ENCODE assay signal across 11 cellular contexts in the genomic region with DNA sequence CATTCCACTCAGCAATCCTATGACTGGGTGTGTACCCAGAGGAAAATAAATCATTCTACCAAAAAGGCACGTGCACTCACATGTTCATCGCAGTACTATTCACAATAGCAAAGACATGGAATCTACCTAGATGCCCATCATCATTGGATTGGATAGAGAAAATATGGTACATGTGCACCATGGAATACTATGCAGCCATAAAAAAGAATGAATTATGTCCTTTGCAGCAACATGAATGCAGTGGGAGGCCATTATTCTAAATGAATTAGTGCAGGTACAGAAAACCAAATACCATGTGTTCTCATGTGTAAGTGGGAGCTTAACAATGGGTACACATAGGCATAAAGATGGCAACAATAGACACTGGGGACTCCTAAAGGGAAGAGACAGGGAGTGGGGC. TPM values are rescaled to one million over a fixed set of nuclear protein-coding genes. Genes with fewer than 3 reads are reported as not detected.
"Had no signal": no experiment of that assay in that cellular context is flagged by ENCODE, and none has a peak within 500 bp of the region (broad histone marks: within the 10 kb centered on the region; RNA-seq: fewer than 3 reads in every experiment).

No MANE protein-coding gene starts in this region.

- ATAC-seq: GM23338, HCT116 had no signal

- H3K36me3 ChIP-seq: HAP-1 had no signal

- H3K27ac ChIP-seq: GM23248 had no signal

- DNase-seq: GM23248, H7, H9, HCEC 1CT, HFFc6 had no signal

- H3K4me3 ChIP-seq: GM23248, GM23338, HAP-1 had no signal

- H3K9ac ChIP-seq: GM23248 had no signal

- H3K4me2 ChIP-seq: GM23338 had no signal

- H2AFZ ChIP-seq: GM23248, GM23338 had no signal

- FAIRE-seq: H1, H54 had no signal

- H3K4me1 ChIP-seq: HAP-1 had no signal

- H3K9me3 ChIP-seq: HAP-1 had no signal

RNA-seq across cellular contexts. Expression of a gene that starts 39.9 kb away (rescaled TPM):
- total RNA-seq: H4 had no signal
